ENCODE assay signal across 28 cellular contexts in the genomic region with DNA sequence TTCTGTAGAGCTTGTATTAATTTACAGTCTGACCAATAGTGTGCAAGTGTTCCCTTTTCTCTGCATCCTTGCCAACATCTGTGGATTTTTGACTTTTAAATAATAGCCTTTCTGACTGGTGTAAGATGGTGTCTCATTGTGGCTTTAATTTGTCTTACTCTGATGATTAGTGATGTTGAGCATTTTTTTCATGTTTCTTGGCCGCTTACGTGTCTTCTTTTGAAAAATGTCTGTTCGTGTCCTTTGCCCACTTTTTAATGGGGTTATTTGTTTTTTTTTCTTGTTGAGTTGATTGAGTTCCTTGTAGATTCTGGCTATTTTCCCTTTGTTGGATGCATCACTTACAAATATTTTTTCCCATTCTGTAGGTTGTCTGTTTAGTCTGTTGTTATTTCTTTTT. TPM values are rescaled to one million over a fixed set of nuclear protein-coding genes. Genes with fewer than 3 reads are reported as not detected.
"Had no signal": no experiment of that assay in that cellular context is flagged by ENCODE, and none has a peak within 500 bp of the region (broad histone marks: within the 10 kb centered on the region; RNA-seq: fewer than 3 reads in every experiment).

No MANE protein-coding gene starts in this region.

- H3K36me3 ChIP-seq: adrenal gland, breast epithelium, Peyer's patch, SJCRH30 had no signal

- DNase-seq: activated CD4-positive, alpha-beta T cell treated with anti-CD3 and anti-CD28 coated beads for 48 hours; activated CD4-positive, alpha-beta T cell treated with anti-CD3 and anti-CD28 coated beads, Interleukin-2, amount 50 U/mL, for 4 hours; activated CD4-positive, CD25-positive, alpha-beta regulatory T cell treated with anti-CD3 and anti-CD28 coated beads, Interleukin-2, amount 50 U/mL, for 72 hours; activated CD8-positive, alpha-beta memory T cell treated with anti-CD3 and anti-CD28 coated beads, Interleukin-2, amount 50 U/mL, for 48 hours; activated CD8-positive, alpha-beta T cell treated with anti-CD3 and anti-CD28 coated beads, Interleukin-2, amount 10 ng/mL, durations not matched to agents 7 days and 5 days; activated naive CD4-positive, alpha-beta T cell treated with anti-CD3 and anti-CD28 coated beads, Interleukin-2, amount 50 U/mL, for 16 hours; activated naive CD8-positive, alpha-beta T cell treated with anti-CD3 and anti-CD28 coated beads, Interleukin-2, amount 10 ng/mL, durations not matched to agents 7 days and 5 days; activated T-cell treated with anti-CD3 and anti-CD28 coated beads, Interleukin-2, amount 50 U/mL, for 1 hour; adrenal gland; anterior cingulate cortex; caudate nucleus; MM.1S; NCI-H1105; NCI-H1436; NCI-H1694 treated with DMSO at 0.1 percent for 48 hours; NCI-H2029 treated with DMSO at 0.1 percent for 48 hours; NCI-H446; NCI-H524; Peyer's patch; Right ventricle myocardium superior; SJCRH30; SW 1271; T-helper 9 cell had no signal

- H3K4me3 Mint-ChIP-seq: activated CD8-positive, alpha-beta T cell treated with anti-CD3 and anti-CD28 coated beads, Interleukin-2, amount 10 ng/mL, durations not matched to agents 7 days and 5 days; activated naive CD8-positive, alpha-beta T cell treated with anti-CD3 and anti-CD28 coated beads, Interleukin-2, amount 10 ng/mL, durations not matched to agents 7 days and 5 days; WTC11 had no signal

- H3K9me3 ChIP-seq: adrenal gland, breast epithelium, Peyer's patch, SJCRH30 had no signal

- H3K9me3 Mint-ChIP-seq: activated naive CD8-positive, alpha-beta T cell treated with anti-CD3 and anti-CD28 coated beads, Interleukin-2, amount 10 ng/mL, durations not matched to agents 7 days and 5 days had no signal

- H3K36me3 Mint-ChIP-seq: activated naive CD8-positive, alpha-beta T cell treated with anti-CD3 and anti-CD28 coated beads, Interleukin-2, amount 10 ng/mL, durations not matched to agents 7 days and 5 days; WTC11 had no signal

- H3K4me1 ChIP-seq: adrenal gland, breast epithelium, Peyer's patch, SJCRH30 had no signal

- H3K27ac ChIP-seq: adrenal gland, breast epithelium, Peyer's patch, RWPE1, SJCRH30 had no signal

- ATAC-seq: activated CD8-positive, alpha-beta T cell treated with anti-CD3 and anti-CD28 coated beads, Interleukin-2, amount 10 ng/mL, durations not matched to agents 7 days and 5 days; SK-N-SH treated with all-trans-retinoic acid at 6 μM for 48 hours; WTC11 had no signal

- H3K27ac Mint-ChIP-seq: activated CD8-positive, alpha-beta T cell treated with anti-CD3 and anti-CD28 coated beads, Interleukin-2, amount 10 ng/mL, durations not matched to agents 7 days and 5 days; activated naive CD8-positive, alpha-beta T cell treated with anti-CD3 and anti-CD28 coated beads, Interleukin-2, amount 10 ng/mL, durations not matched to agents 7 days and 5 days; WTC11 had no signal

- H3K4me1 Mint-ChIP-seq: WTC11 had no signal

- H3K4me3 ChIP-seq: adrenal gland, breast epithelium, Peyer's patch, SJCRH30 had no signal

- H3K27me3 ChIP-seq: adrenal gland, breast epithelium, Peyer's patch, SJCRH30 had no signal

RNA-seq across cellular contexts. Expression of gene ACOX2, which starts 7.6 kb away (rescaled TPM):
- total RNA-seq: activated CD8-positive, alpha-beta T cell treated with anti-CD3 and anti-CD28 coated beads, Interleukin-2, amount 10 ng/mL, durations not matched to agents 7 days and 5 days; activated naive CD8-positive, alpha-beta T cell treated with anti-CD3 and anti-CD28 coated beads, Interleukin-2, amount 10 ng/mL, durations not matched to agents 7 days and 5 days; T-helper 1 cell treated with Interleukin-12 subunit alpha and Interleukin-12 subunit beta and Interleukin-4 antibody, amounts not matched to agents 30 ng/mL and 1 ng/mL, for 36 hours had no signal

RNA-seq across cellular contexts. Expression of gene FAM107A, which starts 32.6 kb away (rescaled TPM):
- total RNA-seq: activated CD8-positive, alpha-beta T cell treated with anti-CD3 and anti-CD28 coated beads, Interleukin-2, amount 10 ng/mL, durations not matched to agents 7 days and 5 days; activated naive CD8-positive, alpha-beta T cell treated with anti-CD3 and anti-CD28 coated beads, Interleukin-2, amount 10 ng/mL, durations not matched to agents 7 days and 5 days; T-helper 1 cell treated with Interleukin-12 subunit alpha and Interleukin-12 subunit beta and Interleukin-4 antibody, amounts not matched to agents 30 ng/mL and 1 ng/mL, for 36 hours had no signal
